ENCODE assay signal across 8 cellular contexts in the genomic region with DNA sequence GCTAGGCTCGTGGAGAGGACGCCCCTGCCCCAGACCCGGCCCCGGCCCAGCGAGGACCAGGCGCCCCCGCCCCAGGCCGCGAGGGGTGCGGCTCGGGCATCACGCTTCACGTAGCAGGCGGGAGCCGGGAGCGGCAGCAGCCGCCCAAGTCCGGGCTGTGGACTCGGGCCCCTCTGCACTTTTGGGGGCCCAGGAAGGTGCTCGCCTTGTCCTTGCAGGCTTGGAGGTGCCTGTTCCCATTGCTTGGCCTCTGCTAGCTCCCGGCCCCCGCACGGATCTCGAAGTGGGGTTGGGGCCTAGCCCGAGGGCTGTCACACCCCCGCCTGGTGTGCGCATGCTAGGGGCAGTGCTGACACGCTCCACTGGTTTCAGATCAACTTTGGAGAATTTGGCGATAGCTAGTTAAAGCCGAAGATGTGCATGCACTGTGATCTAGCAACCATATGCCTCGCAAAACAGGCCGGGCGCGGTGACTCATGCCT. TPM values are rescaled to one million over a fixed set of nuclear protein-coding genes. Genes with fewer than 3 reads are reported as not detected.
DNase-seq lines count a peak whose midpoint lies in the region; ATAC-seq and TF ChIP-seq lines count a peak whose summit lies in the region.
"Had no signal": no experiment of that assay in that cellular context is flagged by ENCODE, and none has a peak within 500 bp of the region (broad histone marks: within the 10 kb centered on the region; RNA-seq: fewer than 3 reads in every experiment).

No MANE protein-coding gene starts in this region.

- H3K9me3 Mint-ChIP-seq in type B pancreatic cell = no peaks in the 10 kb centered on the region
- H3K9me3 Mint-ChIP-seq: activated naive CD4-positive, alpha-beta T cell treated with anti-CD3 and anti-CD28 coated beads, Interleukin-2, amount 50 U/mL, for 72 hours had no signal

- peaks cover 18% of the 10 kb centered on the region for H3K4me1 ChIP-seq in mucosa of descending colon (ENCODE audit: low read depth)

- no peaks in the 10 kb centered on the region for H3K27me3 ChIP-seq in dorsolateral prefrontal cortex

- no peaks in the 10 kb centered on the region for H3K27me3 Mint-ChIP-seq in type B pancreatic cell

- peak overlapping the region in 45 of 59 donors; percentile 33 to 67 (median 55) for H3K4me3 ChIP-seq in dorsolateral prefrontal cortex
- H3K4me3 ChIP-seq in mucosa of descending colon = no peak overlapping the region

- H3K4me1 Mint-ChIP-seq in type B pancreatic cell (ENCODE audit: unreplicated experiment) = peaks cover 27% of the 10 kb centered on the region

- H3K27ac ChIP-seq in dorsolateral prefrontal cortex = peak overlapping the region in 57 of 59 donors; percentile 36 to 90 (median 82)

- TF ChIP-seq CTCF in dorsolateral prefrontal cortex (IDR thresholded peaks at IDR 0.05 in 54 of 56, conservative IDR thresholded peaks at IDR 0.05 in 2 of 56; ENCODE audit: low read depth in 1 of 56, partially characterized antibody in 56 of 56) (no peak), mucosa of descending colon (IDR thresholded peaks at IDR 0.05) (no peak), type B pancreatic cell (conservative IDR thresholded peaks at IDR 0.05) (no peak)

- DNase-seq in MV-4-11 (lab: John Stamatoyannopoulos, UW) = peak; percentile 10
- DNase-seq in dorsolateral prefrontal cortex = peak in 2 of 10 donors; percentile 50 to 56
- peak in 2 of 3 donors; percentile 28 to 58 for DNase-seq in mucosa of descending colon
- DNase-seq in type B pancreatic cell (ENCODE audit: extremely low spot score, unreplicated experiment) = no peak
- DNase-seq in NAMALWA (ENCODE audit: low spot score) = no peak
- DNase-seq in DMS53 treated with DMSO at 0.1 percent for 48 hours (lab: John Stamatoyannopoulos, UW; ENCODE audit: unreplicated experiment) = no peak
- no peak for DNase-seq in SW480 (ENCODE audit: low spot score)

- H3K9me3 ChIP-seq in mucosa of descending colon = no peaks in the 10 kb centered on the region

- H3K36me3 ChIP-seq in mucosa of descending colon (ENCODE audit: low read depth) = no peaks in the 10 kb centered on the region

- ATAC-seq in mucosa of descending colon = no peak

- peak overlapping the region; percentile 72 for H3K27ac Mint-ChIP-seq in type B pancreatic cell
- H3K27ac Mint-ChIP-seq: activated naive CD4-positive, alpha-beta T cell treated with anti-CD3 and anti-CD28 coated beads, Interleukin-2, amount 50 U/mL, for 72 hours had no signal

- intact Hi-C loops in dorsolateral prefrontal cortex (cut with DNase I) (loop anchor here (5.0 to 10.0 kb wide), 5 partner anchors 105 to 303 kb away; a partner anchor contains a TSS), mucosa of descending colon (cut with DNase I, micrococcal nuclease) (loop anchor here (5.0 to 10.0 kb wide), 2 partner anchors 85 to 253 kb away; no protein-coding TSS in a partner anchor)

- peak overlapping the region; percentile 65 for H3K4me3 Mint-ChIP-seq in type B pancreatic cell

- peaks cover 4% of the 10 kb centered on the region for H3K36me3 Mint-ChIP-seq in type B pancreatic cell

RNA-seq across cellular contexts. Expression of a gene that starts 55.7 kb away (rescaled TPM):
- 100 to 1,000 TPM in 119 of 120 experiments, 10 to 100 TPM in 1; 91.4 to 483 (median 217) TPM for total RNA-seq in dorsolateral prefrontal cortex
- total RNA-seq in mucosa of descending colon = 100 to 1,000 TPM; 115 to 149 (median 137) TPM
- 259 and 270 TPM in 2 replicates for total RNA-seq in type B pancreatic cell (ENCODE audit: low replicate concordance)

Comparison
In these comparisons a context has a peak if more than half of its experiments do, and no peak if none do; other contexts are left out.
1. DNase-seq: peak in MV-4-11 (single experiment) and mucosa of descending colon (2 of 3); none in type B pancreatic cell (single experiment), NAMALWA (single experiment), DMS53 treated with DMSO at 0.1 percent for 48 hours (single experiment) and SW480 (single experiment).